Comparison of ENCODE assay signal across 1 cellular context in genomic region chr20:53898558-53898931, GRCh38.
TF ChIP-seq lines count a peak whose summit lies in the region.

No MANE protein-coding gene starts in this region.

TF ChIP-seq in SK-N-SH, 30 proteins besides CTCF, POLR2A, EP300 and RAD21 (continued from another document):
- TF ChIP-seq POLR2AphosphoS5 (IDR thresholded peaks at IDR 0.05; ENCODE audit: low read depth, low read length) (no peak), NFIC (IDR thresholded peaks at IDR 0.05; ENCODE audit: borderline replicate concordance) (no peak), RCOR1 (IDR thresholded peaks at IDR 0.05; ENCODE audit: low read length) (no peak), USF1 (IDR thresholded peaks at IDR 0.05; ENCODE audit: borderline replicate concordance, low read depth) (no peak), EZH2phosphoT487 (IDR thresholded peaks at IDR 0.05; ENCODE audit: borderline replicate concordance, low read depth) (no peak), GABPA (IDR thresholded peaks at IDR 0.05; ENCODE audit: low read depth) (no peak), PBX3 (IDR thresholded peaks at IDR 0.05) (no peak), TCF12 (IDR thresholded peaks at IDR 0.05) (no peak)
